In the genomic region with DNA sequence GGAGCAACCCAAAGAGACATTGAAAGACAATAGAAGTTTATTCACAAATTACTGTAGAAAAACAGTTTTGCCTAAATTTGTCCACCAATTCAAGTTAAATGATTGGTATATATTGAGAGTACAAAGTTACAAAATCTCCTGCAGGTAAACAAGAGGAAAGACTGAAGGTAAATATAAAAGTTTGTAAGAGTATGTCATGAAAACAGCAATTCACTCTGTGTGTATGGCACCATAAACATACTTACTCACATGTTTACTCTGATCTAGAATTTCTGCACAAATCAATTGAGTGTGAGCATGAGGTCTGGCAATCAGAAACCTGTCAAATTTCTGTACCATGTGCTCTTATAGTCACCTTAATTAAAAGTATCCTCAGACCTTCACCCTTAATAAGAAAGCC, we compare ENCODE assay signal across 22 cellular contexts.
DNase-seq lines count a peak whose midpoint lies in the region; ATAC-seq, FAIRE-seq and TF ChIP-seq lines count a peak whose summit lies in the region.
"Had no signal": no experiment of that assay in that cellular context is flagged by ENCODE, and none has a peak within 500 bp of the region (broad histone marks: within the 10 kb centered on the region; RNA-seq: fewer than 3 reads in every experiment).

No MANE protein-coding gene starts in this region.

- DNase-seq in D721Med (ENCODE audit: insufficient read length, low spot score) (no peak), PC-3 (no peak), left lobe of liver (ENCODE audit: low spot score) (no peak), smooth muscle cell (lab: John Stamatoyannopoulos, UW; ENCODE audit: unreplicated experiment) (no peak), mucosa of descending colon (no peak), HT-29 (ENCODE audit: low spot score) (no peak)
- DNase-seq: 8988T; ACHN; BE2C; C1 segment of cervical spinal cord; CD4-positive, alpha-beta memory T cell; CD4-positive, CD25-positive, alpha-beta regulatory T cell; CD8-positive, alpha-beta memory T cell; COR-L47; DMS79 treated with DMSO at 0.1 percent for 48 hours; GF-D8 had no signal

- no peaks in the 10 kb centered on the region for H3K9me3 ChIP-seq in PC-3 (ENCODE audit: low read length)
- no peaks in the 10 kb centered on the region for H3K9me3 ChIP-seq in smooth muscle cell (replicated peaks; ENCODE audit: low read depth)
- H3K9me3 ChIP-seq in mucosa of descending colon = no peaks in the 10 kb centered on the region
- H3K9me3 ChIP-seq: BE2C, BLaER1 had no signal

- H3K9ac ChIP-seq in PC-3 (ENCODE audit: low read length) (no peak overlapping the region), smooth muscle cell (ENCODE audit: low read depth) (no peak overlapping the region)
- H3K9ac ChIP-seq: BLaER1 had no signal

- H3K4me3 ChIP-seq in PC-3 (ENCODE audit: low read length) (no peak overlapping the region), smooth muscle cell (no peak overlapping the region), mucosa of descending colon (no peak overlapping the region)
- H3K4me3 ChIP-seq: BLaER1 had no signal

- peak; percentile 74 for FAIRE-seq in D721Med (lab: Jason Lieb, UNC)
- FAIRE-seq: A204.1, G401.6, GM12891, GM19239 had no signal

- intact Hi-C loops in PC-3 (cut with micrococcal nuclease) = no loop called here
- intact Hi-C loops in mucosa of descending colon (cut with DNase I, micrococcal nuclease) = no loop called here

- H3K4me2 ChIP-seq in PC-3 (ENCODE audit: low read length) (no peak overlapping the region), smooth muscle cell (no peak overlapping the region)
- H3K4me2 ChIP-seq: BLaER1 had no signal

- 0 out of 2 replicates have a peak, but pooled peaks have one; percentile 31 for ATAC-seq in PC-3
- ATAC-seq in left lobe of liver = peak; percentile 59
- no peak for ATAC-seq in mucosa of descending colon
- no peak for ATAC-seq in HG02852 (IDR thresholded peaks at IDR 0.05; ENCODE audit: unreplicated experiment)

- TF ChIP-seq CTCF in D721Med (IDR thresholded peaks at IDR 0.05; ENCODE audit: insufficient read depth, missing control alignments) (no peak), PC-3 (conservative IDR thresholded peaks at IDR 0.05; ENCODE audit: low read depth, low read length) (no peak), smooth muscle cell (IDR thresholded peaks at IDR 0.05; ENCODE audit: borderline replicate concordance, insufficient read depth, poor library complexity, severe bottlenecking) (no peak), mucosa of descending colon (IDR thresholded peaks at IDR 0.05) (no peak)

- H3K79me2 ChIP-seq in PC-3 (ENCODE audit: low read length) = no peaks in the 10 kb centered on the region
- H3K79me2 ChIP-seq in smooth muscle cell (ENCODE audit: low read depth) = no peaks in the 10 kb centered on the region

- H3K4me1 ChIP-seq in PC-3 (ENCODE audit: insufficient read depth, low read length) (peaks cover 5% of the 10 kb centered on the region), smooth muscle cell (ENCODE audit: low read depth) (no peaks in the 10 kb centered on the region), mucosa of descending colon (ENCODE audit: low read depth) (no peaks in the 10 kb centered on the region)
- H3K4me1 ChIP-seq: BLaER1 had no signal

- POLR2A ChIA-PET in PC-3 (lab: Charles Lee; ENCODE audit: unreplicated experiment) = no interaction called here

- H3K27me3 ChIP-seq in PC-3 (ENCODE audit: low read length) = no peaks in the 10 kb centered on the region
- H3K27me3 ChIP-seq in smooth muscle cell (ENCODE audit: low read depth) = no peaks in the 10 kb centered on the region
- H3K27me3 ChIP-seq: BE2C, BLaER1 had no signal

- CTCF ChIA-PET in PC-3 (lab: Charles Lee) = no interaction called here

- H4K20me1 ChIP-seq in PC-3 (ENCODE audit: low read length) (no peaks in the 10 kb centered on the region), smooth muscle cell (ENCODE audit: low read depth) (no peaks in the 10 kb centered on the region)
- H4K20me1 ChIP-seq: BLaER1 had no signal

- H3K9me2 ChIP-seq in PC-3 (replicated peaks; ENCODE audit: low read length) = no peaks in the 10 kb centered on the region

- H3K27ac ChIP-seq in PC-3 (ENCODE audit: low read length) (no peak overlapping the region), smooth muscle cell (ENCODE audit: low read depth) (no peak overlapping the region)
- H3K27ac ChIP-seq: BLaER1 had no signal

- H2AFZ ChIP-seq in PC-3 (ENCODE audit: low read length) (no peak overlapping the region), smooth muscle cell (ENCODE audit: low read depth) (peak overlapping the region; percentile 8)

- H3K36me3 ChIP-seq in PC-3 (ENCODE audit: low read depth, low read length) = no peaks in the 10 kb centered on the region
- H3K36me3 ChIP-seq in smooth muscle cell (ENCODE audit: low read depth) = no peaks in the 10 kb centered on the region
- no peaks in the 10 kb centered on the region for H3K36me3 ChIP-seq in mucosa of descending colon (ENCODE audit: low read depth)
- H3K36me3 ChIP-seq: BE2C, BLaER1 had no signal

- H3F3A ChIP-seq in PC-3 (ENCODE audit: low read length, unreplicated experiment) = no peaks in the 10 kb centered on the region
- no peaks in the 10 kb centered on the region for H3F3A ChIP-seq in smooth muscle cell (ENCODE audit: low read depth)

- no TSS peak for BruUV-seq in PC-3 (replicated peaks; lab: Mats Ljungman, UMichigan)

Comparison
In these comparisons a context has a peak if more than half of its experiments do, and no peak if none do; other contexts are left out.
1. ATAC-seq: peak in PC-3 (single experiment) and left lobe of liver (single experiment); none in mucosa of descending colon (single experiment) and HG02852 (single experiment).